Comparison of ENCODE assay signal across 8 cellular contexts in genomic region chr12:49018282-49019119, GRCh38. TPM values are rescaled to one million over a fixed set of nuclear protein-coding genes. Genes with fewer than 3 reads are reported as not detected.
DNase-seq lines count a peak whose midpoint lies in the region; ATAC-seq and TF ChIP-seq lines count a peak whose summit lies in the region.

Gene PRKAG1, minus strand, starts transcription at chr12:49018776. Its CDS starts 36 bp downstream, at chr12:49018740.

- peak within 1 kb of the TSS; percentile 81 for H3K4me3 ChIP-seq in OCI-LY1 (ENCODE audit: low read depth, low read length, poor library complexity, severe bottlenecking)

- H3K36me3 ChIP-seq in OCI-LY1 (ENCODE audit: insufficient read depth, low read length), result peaks cover 29% of the 10 kb centered on the region

- ATAC-seq in GM21515 (IDR thresholded peaks at IDR 0.05; ENCODE audit: unreplicated experiment), result peak; percentile 89

- no peaks in the 10 kb centered on the region for H3K9me3 Mint-ChIP-seq in endothelial cell (ENCODE audit: unreplicated experiment)

- H3K4me2 ChIP-seq in OCI-LY1 (ENCODE audit: low read length), result peak within 1 kb of the TSS; percentile 92

- H3K27me3 ChIP-seq in OCI-LY1 (ENCODE audit: insufficient read depth, low read length), result no peaks in the 10 kb centered on the region

- H3K4me1 Mint-ChIP-seq in endothelial cell (ENCODE audit: unreplicated experiment), result peaks cover 20% of the 10 kb centered on the region

- peaks cover 4% of the 10 kb centered on the region; the same call in 1 of the 2 replicates for H3F3A ChIP-seq in OCI-LY1 (ENCODE audit: insufficient read depth, low read length)

- H3K4me1 ChIP-seq in OCI-LY1 (ENCODE audit: insufficient read depth, low read length, severe bottlenecking), result peaks cover 24% of the 10 kb centered on the region

- TF ChIP-seq CTCF in OCI-LY1 (IDR thresholded peaks at IDR 0.05; ENCODE audit: low read length), result peak; percentile 56
- no peak for TF ChIP-seq CTCF in endothelial cell (IDR thresholded peaks at IDR 0.05; ENCODE audit: unreplicated experiment)

- H3K9me3 ChIP-seq in OCI-LY1 (ENCODE audit: low read length), result no peaks in the 10 kb centered on the region

- no peak within 1 kb of the TSS for H2AFZ ChIP-seq in OCI-LY1 (ENCODE audit: low read length)

- H4K20me1 ChIP-seq in OCI-LY1 (ENCODE audit: insufficient read depth, low read length), result no peaks in the 10 kb centered on the region

- H3K27ac ChIP-seq in OCI-LY1 (ENCODE audit: low read depth, low read length, poor library complexity, severe bottlenecking), result peak within 1 kb of the TSS; percentile 96

- peak within 1 kb of the TSS; percentile 98 for H3K27ac Mint-ChIP-seq in endothelial cell (ENCODE audit: unreplicated experiment)

- no peaks in the 10 kb centered on the region for H3K79me2 ChIP-seq in OCI-LY1 (ENCODE audit: insufficient read depth, low read length)

- peaks cover 23% of the 10 kb centered on the region for H3K36me3 Mint-ChIP-seq in endothelial cell (ENCODE audit: low read depth, unreplicated experiment)

- H3K4me3 Mint-ChIP-seq in endothelial cell (ENCODE audit: unreplicated experiment), result peak within 1 kb of the TSS; percentile 92

- H3K27me3 Mint-ChIP-seq in endothelial cell (ENCODE audit: unreplicated experiment), result peaks cover 13% of the 10 kb centered on the region

- no peaks in the 10 kb centered on the region for H3K9me2 ChIP-seq in OCI-LY1 (ENCODE audit: low read depth, low read length)

- H3K9ac ChIP-seq in OCI-LY1 (ENCODE audit: low read length), result peak within 1 kb of the TSS; percentile 83

- DNase-seq in DMS 273 treated with DMSO at 0.1 percent for 48 hours (lab: John Stamatoyannopoulos, UW) (peak; percentile 78), HuH-7 (ENCODE audit: low spot score) (peak; percentile 97), endothelial cell (ENCODE audit: low spot score) (peak; percentile 95), midbrain (lab: John Stamatoyannopoulos, UW) (peak; percentile 96)
- DNase-seq in activated CD8-positive, alpha-beta memory T cell treated with anti-CD3 and anti-CD28 coated beads, Interleukin-2, amount 50 U/mL, for 4 hours, result peak; percentile 96
- peak; percentile 93 to 94 for DNase-seq in stimulated activated CD8-positive, alpha-beta memory T cell treated with anti-CD3 and anti-CD28 coated beads, Interleukin-2, amount 100 ng/mL, for 1 hour (ENCODE audit: low read depth in 2 of 2)

RNA-seq across cellular contexts. Expression of gene PRKAG1, which starts in this region (rescaled TPM):
- total RNA-seq in endothelial cell (ENCODE audit: unreplicated experiment), result 24.0 TPM

Comparison
In these comparisons a context has a peak if more than half of its experiments do, and no peak if none do; other contexts are left out.
1. Peak in every context shown above with its lines: DNase-seq, ATAC-seq, H3K4me3 ChIP-seq and H3K27ac ChIP-seq.